Comparison of ENCODE assay signal across 19 cellular contexts in genomic region chr21:33825419-33825818, GRCh38.
A peak's percentile ranks its signal among the peaks of the same experiment; 100 is the strongest.
DNase-seq lines count a peak whose midpoint lies in the region; ATAC-seq and TF ChIP-seq lines count a peak whose summit lies in the region.
"Had no signal": no experiment of that assay in that cellular context is flagged by ENCODE, and none has a peak within 500 bp of the region (broad histone marks: within the 10 kb centered on the region; RNA-seq: fewer than 3 reads in every experiment).

No MANE protein-coding gene starts in this region.

- TF ChIP-seq CTCF in HFFc6 (IDR thresholded peaks at IDR 0.05) (no peak), chondrocyte (IDR thresholded peaks at IDR 0.05) (no peak)

- no peak overlapping the region for H3K18ac ChIP-seq in mesenchymal stem cell (ENCODE audit: low read depth in 1 of 2, low read length in 2 of 2)

- H3K27ac ChIP-seq in mesenchymal stem cell (ENCODE audit: low read length, poor library complexity, severe bottlenecking): peak overlapping the region; percentile 70
- H3K27ac ChIP-seq in stomach smooth muscle (ENCODE audit: low read length): peak overlapping the region; percentile 3
- H3K27ac ChIP-seq: C4-2B, neural progenitor cell had no signal

- H3K4me1 Mint-ChIP-seq in HFFc6 (ENCODE audit: low read depth) (peaks cover 27% of the 10 kb centered on the region), chondrocyte (ENCODE audit: low read depth) (peaks cover 65% of the 10 kb centered on the region)
- H3K4me1 Mint-ChIP-seq: activated naive CD8-positive, alpha-beta T cell treated with anti-CD3 and anti-CD28 coated beads, Interleukin-2, amount 10 ng/mL, durations not matched to agents 7 days and 5 days; activated T-helper 17 cell treated with anti-CD3 and anti-CD28 coated beads, Interleukin-2, amount 50 U/mL, for 72 hours had no signal

- peak overlapping the region; percentile 84 for H2AK5ac ChIP-seq in mesenchymal stem cell (ENCODE audit: low read length, severe bottlenecking)

- peaks cover 25% of the 10 kb centered on the region for H3K79me1 ChIP-seq in mesenchymal stem cell (replicated peaks; ENCODE audit: low read length, poor library complexity, severe bottlenecking)

- no peak overlapping the region for H2BK5ac ChIP-seq in mesenchymal stem cell (ENCODE audit: low read depth, low read length, poor library complexity, severe bottlenecking)

- no peak overlapping the region for H2AFZ ChIP-seq in mesenchymal stem cell (ENCODE audit: low read depth, low read length)
- H2AFZ ChIP-seq: neural progenitor cell had no signal

- peak overlapping the region in 1 of 2 experiments; percentile 11 for H2BK12ac ChIP-seq in mesenchymal stem cell (ENCODE audit: low read length in 2 of 2)

- no peak overlapping the region for H2BK15ac ChIP-seq in mesenchymal stem cell (ENCODE audit: low read depth, poor library complexity, severe bottlenecking)

- no peak overlapping the region for H3K4me2 ChIP-seq in mesenchymal stem cell (ENCODE audit: low read length, poor library complexity, severe bottlenecking)
- H3K4me2 ChIP-seq: neural progenitor cell had no signal

- H3K36me3 ChIP-seq in mesenchymal stem cell (ENCODE audit: control insufficient read depth in 1 of 2, insufficient read depth in 2 of 2, low read depth in 1 of 2, low read length in 2 of 2) (peaks cover 27 to 50% of the 10 kb centered on the region in 2 experiments), stomach smooth muscle (ENCODE audit: control insufficient read depth in 2 of 2, insufficient read depth in 2 of 2, low read length in 2 of 2) (peaks cover 2 to 8% of the 10 kb centered on the region in 2 donors)

- DNase-seq in HFFc6 (no peak), chondrocyte (ENCODE audit: low spot score) (no peak), mesenchymal stem cell (no peak)
- DNase-seq: activated CD4-positive, alpha-beta T cell treated with anti-CD3 and anti-CD28 coated beads for 48 hours; activated naive CD8-positive, alpha-beta T cell treated with anti-CD3 and anti-CD28 coated beads, Interleukin-2, amount 10 ng/mL, durations not matched to agents 7 days and 5 days; erythroblast; midbrain; NCI-H1105; NCI-H526; T-helper 1 cell had no signal

- 91% methylated on average over 2 of the region's 3 CpGs for WGBS in mesenchymal stem cell

- H3K36me3 Mint-ChIP-seq in HFFc6 (ENCODE audit: low read depth) (peaks cover 42% of the 10 kb centered on the region), chondrocyte (ENCODE audit: low read depth) (peaks cover 35% of the 10 kb centered on the region)
- H3K36me3 Mint-ChIP-seq: activated naive CD8-positive, alpha-beta T cell treated with anti-CD3 and anti-CD28 coated beads, Interleukin-2, amount 10 ng/mL, durations not matched to agents 7 days and 5 days had no signal

- no peak overlapping the region for H3K23ac ChIP-seq in mesenchymal stem cell (ENCODE audit: low read length in 2 of 2)

- peaks cover 4% of the 10 kb centered on the region for H3K4me1 ChIP-seq in mesenchymal stem cell (ENCODE audit: control insufficient read depth, insufficient read depth, low read depth, low read length)
- peaks cover 28% of the 10 kb centered on the region for H3K4me1 ChIP-seq in stomach smooth muscle (ENCODE audit: control insufficient read depth, insufficient read depth, low read length)
- H3K4me1 ChIP-seq: neural progenitor cell had no signal

- H3K27me3 ChIP-seq in mesenchymal stem cell (ENCODE audit: control insufficient read depth in 1 of 2, insufficient read depth in 1 of 2, low read length in 2 of 2): no peaks in the 10 kb centered on the region
- no peaks in the 10 kb centered on the region for H3K27me3 ChIP-seq in stomach smooth muscle (ENCODE audit: control insufficient read depth in 1 of 2, insufficient read depth in 2 of 2, low read length in 2 of 2)
- H3K27me3 ChIP-seq: neural progenitor cell had no signal

- H3K4me3 Mint-ChIP-seq in HFFc6: no peak overlapping the region
- no peak overlapping the region for H3K4me3 Mint-ChIP-seq in chondrocyte (ENCODE audit: unreplicated experiment)
- H3K4me3 Mint-ChIP-seq: activated naive CD8-positive, alpha-beta T cell treated with anti-CD3 and anti-CD28 coated beads, Interleukin-2, amount 10 ng/mL, durations not matched to agents 7 days and 5 days; activated T-helper 17 cell treated with anti-CD3 and anti-CD28 coated beads, Interleukin-2, amount 50 U/mL, for 72 hours; neural progenitor cell had no signal

- H3K9ac ChIP-seq in mesenchymal stem cell (ENCODE audit: low read length) (peak overlapping the region; percentile 65), stomach smooth muscle (ENCODE audit: low read length in 2 of 2) (no peak overlapping the region)
- H3K9ac ChIP-seq: neural progenitor cell had no signal

- no peaks in the 10 kb centered on the region for H3K9me3 ChIP-seq in mesenchymal stem cell (ENCODE audit: control insufficient read depth, low read length)
- no peaks in the 10 kb centered on the region for H3K9me3 ChIP-seq in stomach smooth muscle (ENCODE audit: control insufficient read depth in 2 of 2, low read length in 2 of 2)

- no peak overlapping the region for H3K4ac ChIP-seq in mesenchymal stem cell (ENCODE audit: low read depth in 1 of 2, low read length in 2 of 2)

- no peak overlapping the region for H3K4me3 ChIP-seq in mesenchymal stem cell (ENCODE audit: insufficient read depth in 1 of 2, low read depth in 1 of 2, low read length in 2 of 2)
- no peak overlapping the region for H3K4me3 ChIP-seq in stomach smooth muscle (ENCODE audit: low read length in 2 of 2)
- H3K4me3 ChIP-seq: neural progenitor cell had no signal

- H3K14ac ChIP-seq in mesenchymal stem cell (ENCODE audit: low read length in 2 of 2): no peak overlapping the region

- H4K8ac ChIP-seq in mesenchymal stem cell (ENCODE audit: low read length): no peak overlapping the region

- no peak overlapping the region for H4K91ac ChIP-seq in mesenchymal stem cell (ENCODE audit: low read length)

- H3K9me3 Mint-ChIP-seq in HFFc6: peaks cover 8% of the 10 kb centered on the region; the same call in 1 of the 2 replicates
- no peaks in the 10 kb centered on the region for H3K9me3 Mint-ChIP-seq in chondrocyte (ENCODE audit: low read depth)
- H3K9me3 Mint-ChIP-seq: activated naive CD8-positive, alpha-beta T cell treated with anti-CD3 and anti-CD28 coated beads, Interleukin-2, amount 10 ng/mL, durations not matched to agents 7 days and 5 days; activated T-helper 17 cell treated with anti-CD3 and anti-CD28 coated beads, Interleukin-2, amount 50 U/mL, for 72 hours; neural progenitor cell had no signal

- H3K27me3 Mint-ChIP-seq in HFFc6 (ENCODE audit: insufficient read depth): no peaks in the 10 kb centered on the region; the same call in none of the 2 replicates
- H3K27me3 Mint-ChIP-seq in chondrocyte (ENCODE audit: low read depth): no peaks in the 10 kb centered on the region
- H3K27me3 Mint-ChIP-seq: activated naive CD8-positive, alpha-beta T cell treated with anti-CD3 and anti-CD28 coated beads, Interleukin-2, amount 10 ng/mL, durations not matched to agents 7 days and 5 days; activated T-helper 17 cell treated with anti-CD3 and anti-CD28 coated beads, Interleukin-2, amount 50 U/mL, for 72 hours had no signal

- ATAC-seq in HG03378 (IDR thresholded peaks at IDR 0.05; ENCODE audit: unreplicated experiment) (no peak), esophagus mucosa (no peak), GM19328 (IDR thresholded peaks at IDR 0.05; ENCODE audit: unreplicated experiment) (no peak), GM21737 (IDR thresholded peaks at IDR 0.05; ENCODE audit: unreplicated experiment) (no peak)
- ATAC-seq: activated T-helper 17 cell treated with anti-CD3 and anti-CD28 coated beads, Interleukin-2, amount 50 U/mL, for 72 hours; HepG2 had no signal

- H2BK120ac ChIP-seq in mesenchymal stem cell (ENCODE audit: low read depth, low read length): no peak overlapping the region

- H3K27ac Mint-ChIP-seq in HFFc6 (0 out of 2 replicates have a peak overlapping the region, but pooled peaks have one; percentile 62), chondrocyte (ENCODE audit: unreplicated experiment) (peak overlapping the region; percentile 92)
- H3K27ac Mint-ChIP-seq: activated naive CD8-positive, alpha-beta T cell treated with anti-CD3 and anti-CD28 coated beads, Interleukin-2, amount 10 ng/mL, durations not matched to agents 7 days and 5 days; activated T-helper 17 cell treated with anti-CD3 and anti-CD28 coated beads, Interleukin-2, amount 50 U/mL, for 72 hours; neural progenitor cell had no signal
